ENCODE assay signal across 1 cellular context in the genomic region with DNA sequence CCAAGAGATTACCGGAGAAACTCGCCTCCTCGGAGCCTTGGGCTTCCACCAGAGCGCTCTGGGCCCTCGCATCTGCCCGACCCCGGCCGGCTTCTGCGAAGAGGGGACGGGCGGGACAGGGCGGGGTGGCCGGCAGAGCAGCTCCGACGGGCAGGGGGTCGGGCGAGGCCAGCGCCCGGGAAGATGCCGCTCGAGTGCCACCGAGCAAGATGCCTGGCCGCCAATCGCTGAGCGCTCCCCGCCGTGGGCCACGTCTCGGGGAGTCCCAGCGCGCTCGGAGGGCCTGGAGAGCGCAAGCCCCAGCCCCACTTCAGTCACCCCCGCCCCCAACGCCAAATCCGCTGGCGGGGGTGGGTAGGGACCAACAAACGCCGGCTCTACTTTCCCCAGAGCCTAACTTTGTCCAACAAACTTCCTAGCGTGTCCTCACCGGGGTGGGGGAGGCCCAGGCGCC.
A peak's percentile ranks its signal among the peaks of the same experiment; 100 is the strongest.
TF ChIP-seq lines count a peak whose summit lies in the region.

No MANE protein-coding gene starts in this region.

TF ChIP-seq in HEK293, 187 proteins besides CTCF, POLR2A, EP300 and RAD21 (continued from another document):
- TF ChIP-seq, protein P1, sequence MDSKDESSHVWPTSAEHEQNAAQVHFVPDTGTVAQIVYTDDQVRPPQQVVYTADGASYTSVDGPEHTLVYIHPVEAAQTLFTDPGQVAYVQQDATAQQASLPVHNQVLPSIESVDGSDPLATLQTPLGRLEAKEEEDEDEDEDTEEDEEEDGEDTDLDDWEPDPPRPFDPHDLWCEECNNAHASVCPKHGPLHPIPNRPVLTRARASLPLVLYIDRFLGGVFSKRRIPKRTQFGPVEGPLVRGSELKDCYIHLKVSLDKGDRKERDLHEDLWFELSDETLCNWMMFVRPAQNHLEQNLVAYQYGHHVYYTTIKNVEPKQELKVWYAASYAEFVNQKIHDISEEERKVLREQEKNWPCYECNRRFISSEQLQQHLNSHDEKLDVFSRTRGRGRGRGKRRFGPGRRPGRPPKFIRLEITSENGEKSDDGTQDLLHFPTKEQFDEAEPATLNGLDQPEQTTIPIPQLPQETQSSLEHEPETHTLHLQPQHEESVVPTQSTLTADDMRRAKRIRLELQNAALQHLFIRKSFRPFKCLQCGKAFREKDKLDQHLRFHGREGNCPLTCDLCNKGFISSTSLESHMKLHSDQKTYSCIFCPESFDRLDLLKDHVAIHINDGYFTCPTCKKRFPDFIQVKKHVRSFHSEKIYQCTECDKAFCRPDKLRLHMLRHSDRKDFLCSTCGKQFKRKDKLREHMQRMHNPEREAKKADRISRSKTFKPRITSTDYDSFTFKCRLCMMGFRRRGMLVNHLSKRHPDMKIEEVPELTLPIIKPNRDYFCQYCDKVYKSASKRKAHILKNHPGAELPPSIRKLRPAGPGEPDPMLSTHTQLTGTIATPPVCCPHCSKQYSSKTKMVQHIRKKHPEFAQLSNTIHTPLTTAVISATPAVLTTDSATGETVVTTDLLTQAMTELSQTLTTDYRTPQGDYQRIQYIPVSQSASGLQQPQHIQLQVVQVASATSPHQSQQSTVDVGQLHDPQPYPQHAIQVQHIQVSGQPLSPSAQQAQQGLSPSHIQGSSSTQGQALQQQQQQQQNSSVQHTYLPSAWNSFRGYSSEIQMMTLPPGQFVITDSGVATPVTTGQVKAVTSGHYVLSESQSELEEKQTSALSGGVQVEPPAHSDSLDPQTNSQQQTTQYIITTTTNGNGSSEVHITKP (tag by site-specific recombination; IDR thresholded peaks at IDR 0.05), result no peak
- TF ChIP-seq ZNF629 (tag by site-specific recombination; IDR thresholded peaks at IDR 0.05) (no peak), EGR2 (tag by site-specific recombination; IDR thresholded peaks at IDR 0.05; ENCODE audit: low read depth) (no peak), OSR2 (tag by site-specific recombination; IDR thresholded peaks at IDR 0.05) (no peak), WT1 (tag by site-specific recombination; IDR thresholded peaks at IDR 0.05) (0 out of 2 replicates have a peak, but pooled peaks have one; percentile 4), ZBTB1 (tag by site-specific recombination; IDR thresholded peaks at IDR 0.05) (no peak), ZNF23 (tag by site-specific recombination; IDR thresholded peaks at IDR 0.05; ENCODE audit: borderline replicate concordance) (no peak), ZNF626 (tag by site-specific recombination; IDR thresholded peaks at IDR 0.05) (no peak), ZNF169 (tag by site-specific recombination; IDR thresholded peaks at IDR 0.05) (no peak), KLF1 (tag by site-specific recombination; IDR thresholded peaks at IDR 0.05) (0 out of 2 replicates have a peak, but pooled peaks have one; percentile 41), ZNF391 (tag by site-specific recombination; IDR thresholded peaks at IDR 0.05; ENCODE audit: borderline replicate concordance, low read depth) (no peak)
- TF ChIP-seq, protein P2, sequence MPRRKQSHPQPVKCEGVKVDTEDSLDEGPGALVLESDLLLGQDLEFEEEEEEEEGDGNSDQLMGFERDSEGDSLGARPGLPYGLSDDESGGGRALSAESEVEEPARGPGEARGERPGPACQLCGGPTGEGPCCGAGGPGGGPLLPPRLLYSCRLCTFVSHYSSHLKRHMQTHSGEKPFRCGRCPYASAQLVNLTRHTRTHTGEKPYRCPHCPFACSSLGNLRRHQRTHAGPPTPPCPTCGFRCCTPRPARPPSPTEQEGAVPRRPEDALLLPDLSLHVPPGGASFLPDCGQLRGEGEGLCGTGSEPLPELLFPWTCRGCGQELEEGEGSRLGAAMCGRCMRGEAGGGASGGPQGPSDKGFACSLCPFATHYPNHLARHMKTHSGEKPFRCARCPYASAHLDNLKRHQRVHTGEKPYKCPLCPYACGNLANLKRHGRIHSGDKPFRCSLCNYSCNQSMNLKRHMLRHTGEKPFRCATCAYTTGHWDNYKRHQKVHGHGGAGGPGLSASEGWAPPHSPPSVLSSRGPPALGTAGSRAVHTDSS (tag by site-specific recombination; IDR thresholded peaks at IDR 0.05), result no peak
- TF ChIP-seq, protein P3, sequence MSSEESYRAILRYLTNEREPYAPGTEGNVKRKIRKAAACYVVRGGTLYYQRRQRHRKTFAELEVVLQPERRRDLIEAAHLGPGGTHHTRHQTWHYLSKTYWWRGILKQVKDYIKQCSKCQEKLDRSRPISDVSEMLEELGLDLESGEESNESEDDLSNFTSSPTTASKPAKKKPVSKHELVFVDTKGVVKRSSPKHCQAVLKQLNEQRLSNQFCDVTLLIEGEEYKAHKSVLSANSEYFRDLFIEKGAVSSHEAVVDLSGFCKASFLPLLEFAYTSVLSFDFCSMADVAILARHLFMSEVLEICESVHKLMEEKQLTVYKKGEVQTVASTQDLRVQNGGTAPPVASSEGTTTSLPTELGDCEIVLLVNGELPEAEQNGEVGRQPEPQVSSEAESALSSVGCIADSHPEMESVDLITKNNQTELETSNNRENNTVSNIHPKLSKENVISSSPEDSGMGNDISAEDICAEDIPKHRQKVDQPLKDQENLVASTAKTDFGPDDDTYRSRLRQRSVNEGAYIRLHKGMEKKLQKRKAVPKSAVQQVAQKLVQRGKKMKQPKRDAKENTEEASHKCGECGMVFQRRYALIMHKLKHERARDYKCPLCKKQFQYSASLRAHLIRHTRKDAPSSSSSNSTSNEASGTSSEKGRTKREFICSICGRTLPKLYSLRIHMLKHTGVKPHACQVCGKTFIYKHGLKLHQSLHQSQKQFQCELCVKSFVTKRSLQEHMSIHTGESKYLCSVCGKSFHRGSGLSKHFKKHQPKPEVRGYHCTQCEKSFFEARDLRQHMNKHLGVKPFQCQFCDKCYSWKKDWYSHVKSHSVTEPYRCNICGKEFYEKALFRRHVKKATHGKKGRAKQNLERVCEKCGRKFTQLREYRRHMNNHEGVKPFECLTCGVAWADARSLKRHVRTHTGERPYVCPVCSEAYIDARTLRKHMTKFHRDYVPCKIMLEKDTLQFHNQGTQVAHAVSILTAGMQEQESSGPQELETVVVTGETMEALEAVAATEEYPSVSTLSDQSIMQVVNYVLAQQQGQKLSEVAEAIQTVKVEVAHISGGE (tag by site-specific recombination; conservative IDR thresholded peaks at IDR 0.05; ENCODE audit: low read depth), result no peak
- TF ChIP-seq, protein P4, sequence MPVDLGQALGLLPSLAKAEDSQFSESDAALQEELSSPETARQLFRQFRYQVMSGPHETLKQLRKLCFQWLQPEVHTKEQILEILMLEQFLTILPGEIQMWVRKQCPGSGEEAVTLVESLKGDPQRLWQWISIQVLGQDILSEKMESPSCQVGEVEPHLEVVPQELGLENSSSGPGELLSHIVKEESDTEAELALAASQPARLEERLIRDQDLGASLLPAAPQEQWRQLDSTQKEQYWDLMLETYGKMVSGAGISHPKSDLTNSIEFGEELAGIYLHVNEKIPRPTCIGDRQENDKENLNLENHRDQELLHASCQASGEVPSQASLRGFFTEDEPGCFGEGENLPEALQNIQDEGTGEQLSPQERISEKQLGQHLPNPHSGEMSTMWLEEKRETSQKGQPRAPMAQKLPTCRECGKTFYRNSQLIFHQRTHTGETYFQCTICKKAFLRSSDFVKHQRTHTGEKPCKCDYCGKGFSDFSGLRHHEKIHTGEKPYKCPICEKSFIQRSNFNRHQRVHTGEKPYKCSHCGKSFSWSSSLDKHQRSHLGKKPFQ (tag by site-specific recombination; IDR thresholded peaks at IDR 0.05), result no peak
- TF ChIP-seq, protein P5, sequence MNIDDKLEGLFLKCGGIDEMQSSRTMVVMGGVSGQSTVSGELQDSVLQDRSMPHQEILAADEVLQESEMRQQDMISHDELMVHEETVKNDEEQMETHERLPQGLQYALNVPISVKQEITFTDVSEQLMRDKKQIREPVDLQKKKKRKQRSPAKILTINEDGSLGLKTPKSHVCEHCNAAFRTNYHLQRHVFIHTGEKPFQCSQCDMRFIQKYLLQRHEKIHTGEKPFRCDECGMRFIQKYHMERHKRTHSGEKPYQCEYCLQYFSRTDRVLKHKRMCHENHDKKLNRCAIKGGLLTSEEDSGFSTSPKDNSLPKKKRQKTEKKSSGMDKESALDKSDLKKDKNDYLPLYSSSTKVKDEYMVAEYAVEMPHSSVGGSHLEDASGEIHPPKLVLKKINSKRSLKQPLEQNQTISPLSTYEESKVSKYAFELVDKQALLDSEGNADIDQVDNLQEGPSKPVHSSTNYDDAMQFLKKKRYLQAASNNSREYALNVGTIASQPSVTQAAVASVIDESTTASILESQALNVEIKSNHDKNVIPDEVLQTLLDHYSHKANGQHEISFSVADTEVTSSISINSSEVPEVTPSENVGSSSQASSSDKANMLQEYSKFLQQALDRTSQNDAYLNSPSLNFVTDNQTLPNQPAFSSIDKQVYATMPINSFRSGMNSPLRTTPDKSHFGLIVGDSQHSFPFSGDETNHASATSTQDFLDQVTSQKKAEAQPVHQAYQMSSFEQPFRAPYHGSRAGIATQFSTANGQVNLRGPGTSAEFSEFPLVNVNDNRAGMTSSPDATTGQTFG (tag by site-specific recombination; IDR thresholded peaks at IDR 0.05; ENCODE audit: borderline replicate concordance), result no peak
- TF ChIP-seq, protein P6, sequence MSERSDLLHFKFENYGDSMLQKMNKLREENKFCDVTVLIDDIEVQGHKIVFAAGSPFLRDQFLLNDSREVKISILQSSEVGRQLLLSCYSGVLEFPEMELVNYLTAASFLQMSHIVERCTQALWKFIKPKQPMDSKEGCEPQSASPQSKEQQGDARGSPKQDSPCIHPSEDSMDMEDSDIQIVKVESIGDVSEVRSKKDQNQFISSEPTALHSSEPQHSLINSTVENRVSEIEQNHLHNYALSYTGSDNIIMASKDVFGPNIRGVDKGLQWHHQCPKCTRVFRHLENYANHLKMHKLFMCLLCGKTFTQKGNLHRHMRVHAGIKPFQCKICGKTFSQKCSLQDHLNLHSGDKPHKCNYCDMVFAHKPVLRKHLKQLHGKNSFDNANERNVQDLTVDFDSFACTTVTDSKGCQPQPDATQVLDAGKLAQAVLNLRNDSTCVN (tag by site-specific recombination; optimal IDR thresholded peaks at IDR 0.05), result peak; percentile 75
- TF ChIP-seq, protein P7, sequence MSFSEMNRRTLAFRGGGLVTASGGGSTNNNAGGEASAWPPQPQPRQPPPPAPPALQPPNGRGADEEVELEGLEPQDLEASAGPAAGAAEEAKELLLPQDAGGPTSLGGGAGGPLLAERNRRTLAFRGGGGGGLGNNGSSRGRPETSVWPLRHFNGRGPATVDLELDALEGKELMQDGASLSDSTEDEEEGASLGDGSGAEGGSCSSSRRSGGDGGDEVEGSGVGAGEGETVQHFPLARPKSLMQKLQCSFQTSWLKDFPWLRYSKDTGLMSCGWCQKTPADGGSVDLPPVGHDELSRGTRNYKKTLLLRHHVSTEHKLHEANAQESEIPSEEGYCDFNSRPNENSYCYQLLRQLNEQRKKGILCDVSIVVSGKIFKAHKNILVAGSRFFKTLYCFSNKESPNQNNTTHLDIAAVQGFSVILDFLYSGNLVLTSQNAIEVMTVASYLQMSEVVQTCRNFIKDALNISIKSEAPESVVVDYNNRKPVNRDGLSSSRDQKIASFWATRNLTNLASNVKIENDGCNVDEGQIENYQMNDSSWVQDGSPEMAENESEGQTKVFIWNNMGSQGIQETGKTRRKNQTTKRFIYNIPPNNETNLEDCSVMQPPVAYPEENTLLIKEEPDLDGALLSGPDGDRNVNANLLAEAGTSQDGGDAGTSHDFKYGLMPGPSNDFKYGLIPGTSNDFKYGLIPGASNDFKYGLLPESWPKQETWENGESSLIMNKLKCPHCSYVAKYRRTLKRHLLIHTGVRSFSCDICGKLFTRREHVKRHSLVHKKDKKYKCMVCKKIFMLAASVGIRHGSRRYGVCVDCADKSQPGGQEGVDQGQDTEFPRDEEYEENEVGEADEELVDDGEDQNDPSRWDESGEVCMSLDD (tag by site-specific recombination; IDR thresholded peaks at IDR 0.05), result 0 out of 2 replicates have a peak, but pooled peaks have one; percentile 38
